Comparison of ENCODE assay signal across 8 cellular contexts in the genomic region with DNA sequence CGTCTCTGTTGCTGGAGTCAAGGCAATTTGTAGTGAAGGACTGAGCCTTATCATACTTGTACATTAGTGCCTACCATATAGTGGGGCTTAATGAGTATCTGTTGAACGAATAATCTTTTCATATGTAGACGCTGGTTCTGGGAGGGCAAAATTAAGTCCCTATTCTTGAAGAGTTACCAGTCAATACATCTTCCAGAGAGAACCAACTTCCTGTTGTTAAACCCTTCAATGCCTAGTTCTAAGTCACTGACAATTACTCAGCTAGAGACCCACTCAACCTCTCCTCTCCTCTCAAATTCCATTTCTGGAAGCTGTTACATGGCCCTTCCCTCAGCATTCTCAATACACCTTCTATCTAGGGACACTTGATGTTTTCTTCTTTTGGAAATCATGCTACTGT. TPM values are rescaled to one million over a fixed set of nuclear protein-coding genes. Genes with fewer than 3 reads are reported as not detected.
DNase-seq lines count a peak whose midpoint lies in the region; ATAC-seq and TF ChIP-seq lines count a peak whose summit lies in the region.

No MANE protein-coding gene starts in this region.

- no peaks in the 10 kb centered on the region for H3K9me3 ChIP-seq in right atrium auricular region
- no peaks in the 10 kb centered on the region for H3K9me3 ChIP-seq in T-helper 17 cell (ENCODE audit: control insufficient read depth, low read length, poor library complexity, severe bottlenecking)
- no peaks in the 10 kb centered on the region for H3K9me3 ChIP-seq in gastroesophageal sphincter
- H3K9me3 ChIP-seq in smooth muscle cell (replicated peaks; ENCODE audit: low read depth): no peaks in the 10 kb centered on the region

- H3K4me3 ChIP-seq in right atrium auricular region (peak overlapping the region in 1 of 2 donors; percentile 98), gastroesophageal sphincter (peak overlapping the region; percentile 58 to 82), smooth muscle cell (peak overlapping the region; percentile 97)

- 54 to 63% methylated on average over 3 of the region's 3 CpGs for WGBS in gastroesophageal sphincter (ENCODE audit: low coverage in 1 of 2), 2 donors
- 45% methylated on average over 3 of the region's 3 CpGs for WGBS in smooth muscle cell (ENCODE audit: low lambda C conversion rate)

- peaks cover 32% of the 10 kb centered on the region for H4K20me1 ChIP-seq in smooth muscle cell (ENCODE audit: low read depth)

- intact Hi-C loops in Right ventricle myocardium inferior (cut with DNase I): loop anchor here (1.0 to 10.0 kb wide), 4 partner anchors 14 to 260 kb away; partner anchors contain the start of genes HSPE1 and MARS2

- peak overlapping the region; percentile 95 for H3K4me3 Mint-ChIP-seq in T-helper 17 cell

- H3K4me1 ChIP-seq in right atrium auricular region (peaks cover 0 to 20% of the 10 kb centered on the region in 2 donors), gastroesophageal sphincter (peaks cover 0 to 45% (median 0%) of the 10 kb centered on the region in 3 donors), smooth muscle cell (ENCODE audit: low read depth) (peaks cover 18% of the 10 kb centered on the region)

- H3K79me2 ChIP-seq in smooth muscle cell (ENCODE audit: low read depth): peaks cover 39% of the 10 kb centered on the region

- H3K9ac ChIP-seq in smooth muscle cell (ENCODE audit: low read depth): peak overlapping the region; percentile 92

- peaks cover 24% of the 10 kb centered on the region for H3K4me1 Mint-ChIP-seq in T-helper 17 cell

- H3K27ac ChIP-seq in right atrium auricular region: peak overlapping the region; percentile 95 to 98
- H3K27ac ChIP-seq in gastroesophageal sphincter: peak overlapping the region; percentile 82 to 97 (median 92)
- peak overlapping the region; percentile 58 for H3K27ac ChIP-seq in smooth muscle cell (ENCODE audit: low read depth)

- peak overlapping the region; percentile 99 for H3K27ac Mint-ChIP-seq in T-helper 17 cell

- no peaks in the 10 kb centered on the region for H3K27me3 ChIP-seq in right atrium auricular region
- H3K27me3 ChIP-seq in gastroesophageal sphincter: no peaks in the 10 kb centered on the region
- no peaks in the 10 kb centered on the region for H3K27me3 ChIP-seq in smooth muscle cell (ENCODE audit: low read depth)

- TF ChIP-seq EP300 in gastroesophageal sphincter (IDR thresholded peaks at IDR 0.05): no peak

- TF ChIP-seq POLR2A in gastroesophageal sphincter (IDR thresholded peaks at IDR 0.05): no peak

- peaks cover 7% of the 10 kb centered on the region for H3F3A ChIP-seq in smooth muscle cell (ENCODE audit: low read depth)

- TF ChIP-seq CTCF in right atrium auricular region (IDR thresholded peaks at IDR 0.05): no peak
- TF ChIP-seq CTCF in gastroesophageal sphincter (IDR thresholded peaks at IDR 0.05): no peak
- no peak for TF ChIP-seq CTCF in smooth muscle cell (IDR thresholded peaks at IDR 0.05; ENCODE audit: borderline replicate concordance, insufficient read depth, poor library complexity, severe bottlenecking)

- ATAC-seq in Right ventricle myocardium inferior (no peak), T-helper 17 cell (no peak), gastroesophageal sphincter (no peak), GM19328 (IDR thresholded peaks at IDR 0.05; ENCODE audit: unreplicated experiment) (no peak)

- H3K36me3 Mint-ChIP-seq in T-helper 17 cell (ENCODE audit: low read depth): no peaks in the 10 kb centered on the region

- peak overlapping the region; percentile 90 for H3K4me2 ChIP-seq in smooth muscle cell

- H3K27me3 Mint-ChIP-seq in T-helper 17 cell: no peaks in the 10 kb centered on the region

- DNase-seq in right atrium auricular region (ENCODE audit: low spot score) (no peak), Right ventricle myocardium inferior (ENCODE audit: missing footprints) (no peak), T-helper 17 cell (no peak), smooth muscle cell (lab: John Stamatoyannopoulos, UW; ENCODE audit: unreplicated experiment) (no peak), dedifferentiated amniotic fluid mesenchymal stem cell (ENCODE audit: extremely low spot score) (no peak), occipital lobe (lab: John Stamatoyannopoulos, UW) (no peak)

- H3K36me3 ChIP-seq in right atrium auricular region: no peaks in the 10 kb centered on the region
- H3K36me3 ChIP-seq in gastroesophageal sphincter: no peaks in the 10 kb centered on the region
- no peaks in the 10 kb centered on the region for H3K36me3 ChIP-seq in smooth muscle cell (ENCODE audit: low read depth)

- H2AFZ ChIP-seq in smooth muscle cell (ENCODE audit: low read depth): peak overlapping the region; percentile 90

RNA-seq across cellular contexts. Expression of gene MOB4, which starts 1.1 kb away (rescaled TPM):
- total RNA-seq in right atrium auricular region: 10 to 100 TPM; 23.5 to 35.9 TPM
- 31.0 TPM for total RNA-seq in Right ventricle myocardium inferior
- 10 to 100 TPM; 16.3 to 28.9 TPM for total RNA-seq in T-helper 17 cell
- total RNA-seq in gastroesophageal sphincter: 10 to 100 TPM; 32.0 to 53.9 (median 36.8) TPM
- 73.1 and 84.7 TPM in 2 replicates for total RNA-seq in smooth muscle cell
- polyA plus RNA-seq in smooth muscle cell: 62.9 and 69.3 TPM in 2 replicates
- total RNA-seq in occipital lobe: 101 TPM

RNA-seq across cellular contexts. Expression of gene HSPE1, which starts 14.6 kb away (rescaled TPM):
- total RNA-seq in right atrium auricular region (100 to 1,000 TPM in 1 of 2 donors, 10 to 100 TPM in 1; 82.7 to 122 TPM), Right ventricle myocardium inferior (105 TPM), T-helper 17 cell (10 to 100 TPM; 61.3 to 74.6 TPM), gastroesophageal sphincter (10 to 100 TPM; 59.3 to 91.3 (median 74.0) TPM), smooth muscle cell (116 and 132 TPM in 2 replicates), occipital lobe (63.3 TPM)
- polyA plus RNA-seq in smooth muscle cell: 158 and 174 TPM in 2 replicates

RNA-seq across cellular contexts. Expression of gene HSPD1, which starts 15.1 kb away (rescaled TPM):
- total RNA-seq in right atrium auricular region (10 to 100 TPM; 70.0 to 96.0 TPM), Right ventricle myocardium inferior (145 TPM), T-helper 17 cell (100 to 1,000 TPM; 161 to 182 TPM), gastroesophageal sphincter (100 to 1,000 TPM; 120 to 145 (median 144) TPM), smooth muscle cell (139 and 145 TPM in 2 replicates), occipital lobe (158 TPM)
- polyA plus RNA-seq in smooth muscle cell: 142 and 152 TPM in 2 replicates
